8 cellular contexts compared by ENCODE assay signal in genomic region chr1:150186789-150187559, GRCh38. TPM values are rescaled to one million over a fixed set of nuclear protein-coding genes. Genes with fewer than 3 reads are reported as not detected.
A peak's percentile ranks its signal among the peaks of the same experiment; 100 is the strongest.
DNase-seq lines count a peak whose midpoint lies in the region; ATAC-seq, FAIRE-seq and TF ChIP-seq lines count a peak whose summit lies in the region.

No MANE protein-coding gene starts in this region.

- intact Hi-C loops in OCI-LY7 (cut with micrococcal nuclease; ENCODE audit: unreplicated experiment), result loop anchor here (1.0 to 5.0 kb wide), 2 partner anchors 225 to 295 kb away; no protein-coding TSS in a partner anchor

- no peaks in the 10 kb centered on the region for H3K79me2 ChIP-seq in OCI-LY7 (ENCODE audit: insufficient read depth, low read depth, low read length)
- no peaks in the 10 kb centered on the region for H3K79me2 ChIP-seq in astrocyte (ENCODE audit: insufficient read depth, low read length)

- POLR2A ChIA-PET in OCI-LY7 (lab: Charles Lee), result interaction anchor here (0.6 to 1.7 kb wide), 13 partner anchors 8 to 300 kb away, joined by 3 to 18 read pairs (median 3); a partner anchor contains a TSS

- H3K27ac Mint-ChIP-seq in astrocyte (ENCODE audit: unreplicated experiment), result peak overlapping the region; percentile 84
- peak overlapping the region; percentile 73 for H3K27ac Mint-ChIP-seq in stimulated activated memory B cell treated with anti-CD40 and anti-IgM and Interleukin-4, amounts not matched to agents 10 μg/mL and 1 μg/mL and 100 μg/mL, for 72 hours

- no peaks in the 10 kb centered on the region for H3K36me3 ChIP-seq in OCI-LY7 (ENCODE audit: insufficient read depth, low read length)
- no peaks in the 10 kb centered on the region for H3K36me3 ChIP-seq in astrocyte (ENCODE audit: insufficient read depth, low read length)

- H3K9me2 ChIP-seq in OCI-LY7 (ENCODE audit: insufficient read depth, low read length), result no peaks in the 10 kb centered on the region

- no peaks in the 10 kb centered on the region for H3K27me3 ChIP-seq in astrocyte (ENCODE audit: insufficient read depth, low read length)

- peaks cover 18% of the 10 kb centered on the region for H3K4me1 Mint-ChIP-seq in astrocyte (ENCODE audit: low read depth, unreplicated experiment)
- H3K4me1 Mint-ChIP-seq in stimulated activated memory B cell treated with anti-CD40 and anti-IgM and Interleukin-4, amounts not matched to agents 10 μg/mL and 1 μg/mL and 100 μg/mL, for 72 hours, result peaks cover 16% of the 10 kb centered on the region

- H3K9ac ChIP-seq in astrocyte (ENCODE audit: low read length), result peak overlapping the region; percentile 75

- H3K36me3 Mint-ChIP-seq in astrocyte (ENCODE audit: low read depth, unreplicated experiment), result no peaks in the 10 kb centered on the region
- H3K36me3 Mint-ChIP-seq in stimulated activated memory B cell treated with anti-CD40 and anti-IgM and Interleukin-4, amounts not matched to agents 10 μg/mL and 1 μg/mL and 100 μg/mL, for 72 hours, result no peaks in the 10 kb centered on the region

- H3K27ac ChIP-seq in OCI-LY7 (ENCODE audit: low read depth, low read length, poor library complexity, severe bottlenecking) (no peak overlapping the region), astrocyte (ENCODE audit: low read depth, low read length) (peak overlapping the region; percentile 88)

- CTCF ChIA-PET in OCI-LY7 (lab: Charles Lee; ENCODE audit: unreplicated experiment), result interaction anchor here (0.6 to 1.4 kb wide), 9 partner anchors 17 to 251 kb away, joined by 3 to 6 read pairs (median 3); partner anchors contain the start of gene VPS45

- peak overlapping the region; percentile 34 for H3K4me3 Mint-ChIP-seq in astrocyte (ENCODE audit: unreplicated experiment)
- peak overlapping the region; percentile 52 for H3K4me3 Mint-ChIP-seq in stimulated activated memory B cell treated with anti-CD40 and anti-IgM and Interleukin-4, amounts not matched to agents 10 μg/mL and 1 μg/mL and 100 μg/mL, for 72 hours

- peak; percentile 55 for TF ChIP-seq CTCF in D721Med (IDR thresholded peaks at IDR 0.05; ENCODE audit: insufficient read depth, missing control alignments)
- peak; percentile 89 for TF ChIP-seq CTCF in OCI-LY7 (conservative IDR thresholded peaks at IDR 0.05; ENCODE audit: low read length)
- peak; percentile 52 for TF ChIP-seq CTCF in astrocyte (IDR thresholded peaks at IDR 0.05; ENCODE audit: insufficient read depth, low read depth, low read length)

- peak overlapping the region; percentile 39; the same call in 1 of the 2 replicates for H2AFZ ChIP-seq in OCI-LY7 (ENCODE audit: low read length)
- peak overlapping the region; percentile 61 for H2AFZ ChIP-seq in astrocyte (ENCODE audit: low read depth, low read length)

- no peaks in the 10 kb centered on the region for H3K27me3 Mint-ChIP-seq in astrocyte (ENCODE audit: low read depth, unreplicated experiment)
- H3K27me3 Mint-ChIP-seq in stimulated activated memory B cell treated with anti-CD40 and anti-IgM and Interleukin-4, amounts not matched to agents 10 μg/mL and 1 μg/mL and 100 μg/mL, for 72 hours, result no peaks in the 10 kb centered on the region

- no TSS peak for BruUV-seq in OCI-LY7 (replicated peaks; lab: Mats Ljungman, UMichigan)

- H3K4me1 ChIP-seq in OCI-LY7 (ENCODE audit: insufficient read depth, low read length, poor library complexity, severe bottlenecking) (peaks cover 11% of the 10 kb centered on the region), astrocyte (ENCODE audit: insufficient read depth, low read length) (peaks cover 17% of the 10 kb centered on the region)

- ATAC-seq in stimulated activated memory B cell treated with anti-CD40 and anti-IgM and Interleukin-4, amounts not matched to agents 10 μg/mL and 1 μg/mL and 100 μg/mL, for 72 hours, result peak; percentile 88
- ATAC-seq in HG02588 (IDR thresholded peaks at IDR 0.05; ENCODE audit: unreplicated experiment), result no peak
- ATAC-seq in HG02610 (IDR thresholded peaks at IDR 0.05; ENCODE audit: unreplicated experiment), result no peak

- FAIRE-seq in D721Med (lab: Jason Lieb, UNC) (no peak), astrocyte (lab: Jason Lieb, UNC) (peak; percentile 81)

- no peak for DNase-seq in D721Med (ENCODE audit: insufficient read length, low spot score)
- peak; percentile 26 for DNase-seq in HuH-7 (ENCODE audit: low spot score)
- peak; percentile 80 for DNase-seq in OCI-LY7 (ENCODE audit: low spot score)
- peak; percentile 78 for DNase-seq in astrocyte (ENCODE audit: low read depth)
- peak; percentile 52 for DNase-seq in iPS-NIHi7 (ENCODE audit: extremely low spot score)

- peak overlapping the region; percentile 21; the same call in 1 of the 2 replicates for H3K4me2 ChIP-seq in OCI-LY7 (ENCODE audit: low read length)
- H3K4me2 ChIP-seq in astrocyte (ENCODE audit: low read length), result peak overlapping the region; percentile 77

- H3K4me3 ChIP-seq in OCI-LY7 (ENCODE audit: low read depth, low read length, poor library complexity, severe bottlenecking) (no peak overlapping the region), astrocyte (ENCODE audit: insufficient read depth, low read depth, low read length) (peak overlapping the region; percentile 45)

- H3K9me3 ChIP-seq in OCI-LY7 (ENCODE audit: low read length), result no peaks in the 10 kb centered on the region
- H3K9me3 ChIP-seq in astrocyte (ENCODE audit: insufficient read depth, low read depth, low read length), result no peaks in the 10 kb centered on the region

- H3K9me3 Mint-ChIP-seq in astrocyte (ENCODE audit: unreplicated experiment), result no peaks in the 10 kb centered on the region
- H3K9me3 Mint-ChIP-seq in stimulated activated memory B cell treated with anti-CD40 and anti-IgM and Interleukin-4, amounts not matched to agents 10 μg/mL and 1 μg/mL and 100 μg/mL, for 72 hours, result no peaks in the 10 kb centered on the region

- H4K20me1 ChIP-seq in OCI-LY7 (ENCODE audit: insufficient read depth, low read length) (no peaks in the 10 kb centered on the region; the same call in 1 of the 2 replicates), astrocyte (ENCODE audit: insufficient read depth, low read length) (no peaks in the 10 kb centered on the region)

RNA-seq across cellular contexts. Expression of gene PLEKHO1, which starts 37.3 kb away (rescaled TPM):
- total RNA-seq in OCI-LY7 (2014; rRNA removed; shearing (Covaris generic)), result 122 and 127 TPM in 2 replicates
- 75.5 and 82.4 TPM in 2 replicates for total RNA-seq in OCI-LY7 (2022)
- 63.0 and 63.7 TPM in 2 replicates for total RNA-seq in astrocyte

RNA-seq across cellular contexts. Expression of gene ANP32E, which starts 48.9 kb away (rescaled TPM):
- 52.8 and 73.5 TPM in 2 replicates for total RNA-seq in OCI-LY7 (2014; rRNA removed; shearing (Covaris generic))
- total RNA-seq in OCI-LY7 (2022) (152 and 170 TPM in 2 replicates), astrocyte (45.2 and 48.9 TPM in 2 replicates)
